ENCODE assay signal across 8 cellular contexts in the genomic region with DNA sequence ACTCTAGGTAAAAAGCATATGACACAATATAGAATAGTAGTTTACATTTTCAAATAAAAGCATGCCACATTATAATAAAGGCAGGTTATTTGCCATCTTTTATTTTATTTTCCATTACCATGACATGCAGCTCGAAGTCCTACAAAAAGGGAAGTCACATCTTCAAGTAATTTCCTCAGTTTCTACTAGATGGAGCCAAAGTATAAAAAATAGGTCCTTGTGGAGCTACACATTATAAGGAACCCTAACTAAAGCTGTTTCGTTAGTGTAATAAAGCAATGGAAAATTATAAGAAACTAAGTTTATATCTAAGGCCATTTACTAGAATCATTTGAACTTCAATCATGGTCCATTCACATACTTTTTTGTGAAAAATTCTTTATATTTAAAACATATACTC.
DNase-seq lines count a peak whose midpoint lies in the region; ATAC-seq and TF ChIP-seq lines count a peak whose summit lies in the region.

No MANE protein-coding gene starts in this region.

- no peak overlapping the region for H3K4me3 ChIP-seq in lower lobe of right lung
- H3K4me3 ChIP-seq in stomach, result no peak overlapping the region

- no peak for TF ChIP-seq POLR2A in stomach (IDR thresholded peaks at IDR 0.05)

- H3K27ac ChIP-seq in lower lobe of right lung, result no peak overlapping the region
- no peak overlapping the region for H3K27ac ChIP-seq in stomach

- no peaks in the 10 kb centered on the region for H3K27me3 ChIP-seq in lower lobe of right lung (ENCODE audit: low read depth)
- no peaks in the 10 kb centered on the region for H3K27me3 ChIP-seq in stomach

- peak; percentile 12 for TF ChIP-seq CTCF in lower lobe of right lung (IDR thresholded peaks at IDR 0.05)
- no peak for TF ChIP-seq CTCF in stomach (IDR thresholded peaks at IDR 0.05)

- no peak for TF ChIP-seq EP300 in stomach (IDR thresholded peaks at IDR 0.05)

- H3K36me3 ChIP-seq in lower lobe of right lung (no peaks in the 10 kb centered on the region), stomach (no peaks in the 10 kb centered on the region)

- CTCF ChIA-PET in HEK293T (lab: Yijun Ruan, JAX), result interaction anchor here (0.7 kb wide), 1 partner anchor 1963 kb away, joined by 3 read pairs; no protein-coding TSS in a partner anchor

- ATAC-seq in lower lobe of right lung (no peak), HG03378 (IDR thresholded peaks at IDR 0.05; ENCODE audit: unreplicated experiment) (no peak)

- H3K9me3 ChIP-seq in lower lobe of right lung (no peaks in the 10 kb centered on the region), stomach (no peaks in the 10 kb centered on the region)

- POLR2A ChIA-PET in HEK293T (lab: Yijun Ruan, JAX), result no interaction called here

- intact Hi-C loops in lower lobe of right lung (cut with DNase I) (no loop called here), stomach (cut with DNase I; ENCODE audit: low total_unique reads) (no loop called here)

- peak; percentile 1 for DNase-seq in EL
- peak; percentile 22 for DNase-seq in NCI-H1417 treated with DMSO at 0.1 percent for 48 hours (lab: John Stamatoyannopoulos, UW)
- DNase-seq in SW480 (ENCODE audit: low spot score), result peak; percentile 30
- no peak for DNase-seq in lower lobe of right lung
- DNase-seq in T-helper 9 cell, result no peak
- DNase-seq in stomach, result no peak
- no peak for DNase-seq in HEK293T (ENCODE audit: extremely low spot score)

- H3K4me1 ChIP-seq in lower lobe of right lung (no peaks in the 10 kb centered on the region), stomach (no peaks in the 10 kb centered on the region)

- 10 to 24% (median 17%) methylated on average over 2 of the region's 2 CpGs for WGBS in stomach, 5 donors

TF ChIP-seq in HEK293T, 16 proteins besides CTCF, POLR2A, EP300 and RAD21:
- TF ChIP-seq HDGF (IDR thresholded peaks at IDR 0.05; ENCODE audit: borderline replicate concordance), result no peak
- TF ChIP-seq PKNOX1 (IDR thresholded peaks at IDR 0.05), result no peak
TF ChIP-seq in HEK293T: peak in this region for 0.

Comparison
In these comparisons a context has a peak if more than half of its experiments do, and no peak if none do; other contexts are left out.
1. DNase-seq: peak in EL (single experiment), NCI-H1417 treated with DMSO at 0.1 percent for 48 hours (single experiment) and SW480 (single experiment); none in lower lobe of right lung (single experiment), T-helper 9 cell (single experiment), stomach (single experiment) and HEK293T (single experiment).